11 cellular contexts compared by ENCODE assay signal in genomic region chr1:247070645-247071044, GRCh38.
"Had no signal": no experiment of that assay in that cellular context is flagged by ENCODE, and none has a peak within 500 bp of the region (broad histone marks: within the 10 kb centered on the region; RNA-seq: fewer than 3 reads in every experiment).

No MANE protein-coding gene starts in this region.

- ATAC-seq: GM23338, HCT116 had no signal

- H3K27ac ChIP-seq: GM23248 had no signal

- FAIRE-seq: H1, H54 had no signal

- H3K27ac Mint-ChIP-seq: GM23338, H9, HFFc6 had no signal

- DNase-seq: GM23248, GOT3, H7, H9, HCEC 1CT, HFFc6 had no signal

- H3K4me3 Mint-ChIP-seq: GM23338, H9, HFFc6 had no signal

- H3K4me2 ChIP-seq: GM23338 had no signal

- H3K4me1 ChIP-seq: HAP-1 had no signal

- H3K4me3 ChIP-seq: GM23248, GM23338, HAP-1 had no signal

- H2AFZ ChIP-seq: GM23248, GM23338 had no signal

- H3K9ac ChIP-seq: GM23248 had no signal
